In genomic region chr9:127904888-127905728, GRCh38 we compare ENCODE assay signal across 8 cellular contexts. TPM values are rescaled to one million over a fixed set of nuclear protein-coding genes. Genes with fewer than 3 reads are reported as not detected.
DNase-seq lines count a peak whose midpoint lies in the region; ATAC-seq and TF ChIP-seq lines count a peak whose summit lies in the region.

No MANE protein-coding gene starts in this region.

- H3K4me3 Mint-ChIP-seq in stimulated activated effector memory CD8-positive, alpha-beta T cell treated with anti-CD3 and anti-CD28 coated beads, Interleukin-12 subunit alpha, Interleukin-12 subunit beta, amount 100 ng/mL, for 72 hours = peak overlapping the region; percentile 92

- no peaks in the 10 kb centered on the region for H3K9me3 Mint-ChIP-seq in stimulated activated effector memory CD8-positive, alpha-beta T cell treated with anti-CD3 and anti-CD28 coated beads, Interleukin-12 subunit alpha, Interleukin-12 subunit beta, amount 100 ng/mL, for 72 hours

- peaks cover 65% of the 10 kb centered on the region for H3K36me3 Mint-ChIP-seq in stimulated activated effector memory CD8-positive, alpha-beta T cell treated with anti-CD3 and anti-CD28 coated beads, Interleukin-12 subunit alpha, Interleukin-12 subunit beta, amount 100 ng/mL, for 72 hours

- H3K4me1 ChIP-seq in cardiac muscle cell (ENCODE audit: low read depth) (peaks cover 18% of the 10 kb centered on the region), A673 (ENCODE audit: insufficient read depth, low read length, poor library complexity, severe bottlenecking) (no peaks in the 10 kb centered on the region)

- H3K9me3 ChIP-seq in cardiac muscle cell (ENCODE audit: low read depth) = no peaks in the 10 kb centered on the region
- H3K9me3 ChIP-seq in A673 (ENCODE audit: low read depth, low read length, poor library complexity, severe bottlenecking) = no peaks in the 10 kb centered on the region

- DNase-seq in KBM-7 (peak; percentile 77), cardiac muscle cell (ENCODE audit: low read depth in 1 of 2, low spot score in 1 of 2) (no peak), A673 (ENCODE audit: low spot score) (no peak), NCI-H345 treated with DMSO at 0.1 percent for 48 hours (lab: John Stamatoyannopoulos, UW; ENCODE audit: unreplicated experiment) (no peak), foreskin fibroblast (no peak)
- peak; percentile 67 for DNase-seq in activated CD8-positive, alpha-beta memory T cell treated with anti-CD3 and anti-CD28 coated beads, Interleukin-2, amount 50 U/mL, for 4 hours
- DNase-seq in stimulated activated effector memory CD8-positive, alpha-beta T cell treated with anti-CD3 and anti-CD28 coated beads, Interleukin-12 subunit alpha, Interleukin-12 subunit beta, amount 100 ng/mL, for 72 hours (ENCODE audit: low spot score in 2 of 2) = peak in 1 of 2 donors; percentile 76

- peak overlapping the region; percentile 99 for H3K27ac Mint-ChIP-seq in stimulated activated effector memory CD8-positive, alpha-beta T cell treated with anti-CD3 and anti-CD28 coated beads, Interleukin-12 subunit alpha, Interleukin-12 subunit beta, amount 100 ng/mL, for 72 hours

- POLR2A ChIA-PET in A673 (lab: Charles Lee; ENCODE audit: low non-redundant PET) = no interaction called here

- TF ChIP-seq CTCF in cardiac muscle cell (IDR thresholded peaks at IDR 0.05; ENCODE audit: low read depth, low read length) = no peak
- no peak for TF ChIP-seq CTCF in A673 (conservative IDR thresholded peaks at IDR 0.05; ENCODE audit: low read depth, low read length)
- TF ChIP-seq CTCF in foreskin fibroblast (IDR thresholded peaks at IDR 0.05; ENCODE audit: low read depth, low read length) = no peak

- H3K4me1 Mint-ChIP-seq in stimulated activated effector memory CD8-positive, alpha-beta T cell treated with anti-CD3 and anti-CD28 coated beads, Interleukin-12 subunit alpha, Interleukin-12 subunit beta, amount 100 ng/mL, for 72 hours = peaks cover 43% of the 10 kb centered on the region

- H3K27ac ChIP-seq in cardiac muscle cell (peak overlapping the region; percentile 92), A673 (ENCODE audit: low read depth, low read length, poor library complexity, severe bottlenecking) (no peak overlapping the region)

- in situ Hi-C loops in KBM-7 (cut with MboI; ENCODE audit: low pct_unique_long_range_greater_than_20kb, low sequenced_read_pairs) = loop anchor here (25.0 kb wide), 1 partner anchor 318 kb away; no protein-coding TSS in a partner anchor

- H3K4me3 ChIP-seq in cardiac muscle cell (no peak overlapping the region), A673 (ENCODE audit: low read depth, low read length, poor library complexity, severe bottlenecking) (no peak overlapping the region), foreskin fibroblast (ENCODE audit: low read depth in 1 of 2, low read length in 2 of 2) (no peak overlapping the region)

- intact Hi-C loops in A673 (cut with micrococcal nuclease; ENCODE audit: unreplicated experiment) = no loop called here

- CTCF ChIA-PET in A673 (lab: Charles Lee) = interaction anchor here (0.6 kb wide), 1 partner anchor 11 kb away, joined by 3 read pairs; no protein-coding TSS in a partner anchor

- no peaks in the 10 kb centered on the region for H3K27me3 ChIP-seq in cardiac muscle cell
- H3K27me3 ChIP-seq in A673 (replicated peaks; ENCODE audit: insufficient read depth, low read depth, low read length, poor library complexity) = no peaks in the 10 kb centered on the region

- ATAC-seq in stimulated activated effector memory CD8-positive, alpha-beta T cell treated with anti-CD3 and anti-CD28 coated beads, Interleukin-12 subunit alpha, Interleukin-12 subunit beta, amount 100 ng/mL, for 72 hours = peak; percentile 70
- no peak for ATAC-seq in HG02642 (IDR thresholded peaks at IDR 0.05; ENCODE audit: poor library complexity, unreplicated experiment)

- no peaks in the 10 kb centered on the region for H3K36me3 ChIP-seq in cardiac muscle cell
- no peaks in the 10 kb centered on the region for H3K36me3 ChIP-seq in A673 (ENCODE audit: insufficient read depth, low read length, poor library complexity, severe bottlenecking)

- no TSS peak for BruUV-seq in A673 (replicated peaks; lab: Mats Ljungman, UMichigan)

RNA-seq across cellular contexts. Expression of gene ST6GALNAC6, which starts 5.7 kb away (rescaled TPM):
- 49.4 and 73.4 TPM in 2 replicates for total RNA-seq in cardiac muscle cell
- polyA plus RNA-seq in cardiac muscle cell = 53.0 and 85.2 TPM in 2 replicates
- total RNA-seq in A673 (2021) = 34.7 and 40.4 TPM in 2 replicates

RNA-seq across cellular contexts. Expression of gene ST6GALNAC4, which starts 11.7 kb away (rescaled TPM):
- total RNA-seq in cardiac muscle cell (66.2 and 119 TPM in 2 replicates), A673 (2021) (11.8 and 15.8 TPM in 2 replicates)
- 48.8 and 71.4 TPM in 2 replicates for polyA plus RNA-seq in cardiac muscle cell

RNA-seq across cellular contexts. Expression of gene PIP5KL1, which starts 25.5 kb away (rescaled TPM):
- total RNA-seq in cardiac muscle cell = 0.89 and 1.7 TPM in 2 replicates
- 3.4 and 3.5 TPM in 2 replicates for polyA plus RNA-seq in cardiac muscle cell
- 2.6 and 3.9 TPM in 2 replicates for total RNA-seq in A673 (2021)

RNA-seq across cellular contexts. Expression of gene AK1, which starts 27.6 kb away (rescaled TPM):
- total RNA-seq in cardiac muscle cell (174 and 175 TPM in 2 replicates), A673 (2021) (35.8 and 52.9 TPM in 2 replicates)
- polyA plus RNA-seq in cardiac muscle cell = 346 and 413 TPM in 2 replicates

RNA-seq across cellular contexts. Expression of gene DPM2, which starts 32.5 kb away (rescaled TPM):
- 26.1 and 35.6 TPM in 2 replicates for total RNA-seq in cardiac muscle cell
- polyA plus RNA-seq in cardiac muscle cell = 54.2 and 70.7 TPM in 2 replicates
- 51.5 and 52.9 TPM in 2 replicates for total RNA-seq in A673 (2021)

Comparison
In these comparisons a context has a peak if more than half of its experiments do, and no peak if none do; other contexts are left out.
1. DNase-seq: peak in KBM-7 (single experiment) and activated CD8-positive, alpha-beta memory T cell treated with anti-CD3 and anti-CD28 coated beads, Interleukin-2, amount 50 U/mL, for 4 hours (single experiment); none in cardiac muscle cell (0 of 2), A673 (single experiment), NCI-H345 treated with DMSO at 0.1 percent for 48 hours (single experiment) and foreskin fibroblast (0 of 2).